Comparison of ENCODE assay signal across 8 cellular contexts in the genomic region with DNA sequence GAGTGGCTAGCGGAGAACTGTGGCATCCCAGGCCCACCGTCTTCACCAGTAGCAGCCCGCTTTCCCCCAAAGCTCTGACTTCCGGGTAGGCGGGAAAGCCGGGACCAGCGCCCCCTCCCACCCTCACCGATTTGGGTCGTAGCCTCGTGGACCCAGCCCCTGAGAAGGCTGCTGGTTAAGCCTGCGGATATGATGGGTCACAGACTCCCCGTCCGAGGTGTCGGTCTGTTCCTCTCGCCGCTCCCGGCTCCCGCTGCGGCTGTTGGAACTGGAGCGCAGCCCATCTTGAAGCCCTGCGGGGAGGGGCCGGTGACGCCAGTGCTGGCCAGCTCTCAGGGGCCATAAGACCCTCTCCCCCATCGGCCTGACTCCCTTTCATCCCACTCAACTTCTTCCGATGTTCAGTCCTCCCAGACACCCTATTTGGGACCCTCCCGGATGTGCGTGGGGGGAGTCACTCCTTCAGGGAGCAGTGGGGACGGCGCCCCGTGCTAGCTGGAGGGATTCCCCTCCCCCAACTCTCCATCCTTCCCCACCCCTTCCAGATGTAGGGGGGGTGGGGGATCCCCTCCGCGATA. TPM values are rescaled to one million over a fixed set of nuclear protein-coding genes. Genes with fewer than 3 reads are reported as not detected.
DNase-seq lines count a peak whose midpoint lies in the region; ATAC-seq and TF ChIP-seq lines count a peak whose summit lies in the region.

No MANE protein-coding gene starts in this region.

- no peak for TF ChIP-seq POLR2A in testis (IDR thresholded peaks at IDR 0.05)

- H3K9me3 ChIP-seq in SK-N-MC (ENCODE audit: low read depth, low read length) (no peaks in the 10 kb centered on the region), ectodermal cell (ENCODE audit: control insufficient read depth, low read length) (no peaks in the 10 kb centered on the region), lung (ENCODE audit: control insufficient read depth in 2 of 2, insufficient read depth in 1 of 2, low read length in 1 of 2) (no peaks in the 10 kb centered on the region), testis (no peaks in the 10 kb centered on the region)

- no peak for DNase-seq in AG04449 (ENCODE audit: low read depth, low spot score)
- no peak for DNase-seq in SK-N-MC (ENCODE audit: low read depth, low spot score)
- DNase-seq in lung (ENCODE audit: low spot score): peak; percentile 31
- peak; percentile 57 for DNase-seq in testis
- no peak for DNase-seq in HPDE6-E6E7 (ENCODE audit: extremely low spot score)

- H3K36me3 ChIP-seq in SK-N-MC (ENCODE audit: insufficient read depth, low read length): peaks cover 56% of the 10 kb centered on the region
- H3K36me3 ChIP-seq in ectodermal cell (ENCODE audit: control insufficient read depth, insufficient read depth, low read length): peaks cover 21% of the 10 kb centered on the region
- H3K36me3 ChIP-seq in lung (ENCODE audit: control insufficient read depth in 2 of 2, insufficient read depth in 2 of 2, low read length in 2 of 2): peaks cover 13 to 23% of the 10 kb centered on the region in 2 donors
- no peaks in the 10 kb centered on the region for H3K36me3 ChIP-seq in testis (ENCODE audit: low read depth, missing control alignments)

- intact Hi-C loops in testis (cut with DNase I; ENCODE audit: low total_unique reads): no loop called here

- H3K4me3 ChIP-seq in AG04449 (ENCODE audit: low read depth, low read length) (peak overlapping the region; percentile 100), SK-N-MC (peak overlapping the region; percentile 96), ectodermal cell (ENCODE audit: insufficient read depth, low read depth, low read length) (peak overlapping the region; percentile 76), lung (peak overlapping the region; percentile 95), testis (peak overlapping the region; percentile 92 to 97)

- POLR2A ChIA-PET in AG04449 (lab: Yijun Ruan, JAX): interaction anchor here (0.8 kb wide), 1 partner anchor 65 kb away, joined by 3 read pairs; no protein-coding TSS in a partner anchor

- H3K4me1 ChIP-seq in ectodermal cell (ENCODE audit: control insufficient read depth, insufficient read depth, low read length) (peaks cover 9% of the 10 kb centered on the region), lung (ENCODE audit: control insufficient read depth in 2 of 2, insufficient read depth in 2 of 2, low read length in 2 of 2) (peaks cover 0 to 5% of the 10 kb centered on the region in 2 donors), testis (peaks cover 16% of the 10 kb centered on the region)

- 0% methylated on average over 29 of the region's 32 CpGs for WGBS in ectodermal cell, 2 experiments
- WGBS in lung, 2 donors: 2% methylated on average over 32 of the region's 32 CpGs
- 1% methylated on average over 22 to 32 of the region's 32 CpGs for WGBS in testis, 2 donors

- no peak for TF ChIP-seq CTCF in AG04449 (IDR thresholded peaks at IDR 0.05; ENCODE audit: insufficient read depth, low read length, missing control alignments)
- no peak for TF ChIP-seq CTCF in lung (IDR thresholded peaks at IDR 0.05; ENCODE audit: control extremely low read depth, extremely low read depth)
- TF ChIP-seq CTCF in testis (IDR thresholded peaks at IDR 0.05): no peak

- no peaks in the 10 kb centered on the region for H3K27me3 ChIP-seq in ectodermal cell (ENCODE audit: control insufficient read depth, insufficient read depth, low read length, poor library complexity, severe bottlenecking)
- H3K27me3 ChIP-seq in lung (ENCODE audit: control insufficient read depth, insufficient read depth): no peaks in the 10 kb centered on the region
- no peaks in the 10 kb centered on the region for H3K27me3 ChIP-seq in testis

- H3K9ac ChIP-seq in SK-N-MC (ENCODE audit: insufficient read length): peak overlapping the region; percentile 91

- CTCF ChIA-PET in AG04449 (lab: Yijun Ruan, JAX): interaction anchor here (0.9 to 23.8 kb wide), 5 partner anchors 14 to 158 kb away, joined by 4 to 788 read pairs (median 12); no protein-coding TSS in a partner anchor

- H3K27ac ChIP-seq in SK-N-MC (peak overlapping the region; percentile 6; the same call in 1 of the 2 replicates), ectodermal cell (ENCODE audit: insufficient read depth, low read depth, low read length, poor library complexity, severe bottlenecking) (peak overlapping the region; percentile 98), lung (ENCODE audit: low read depth in 1 of 2, low read length in 1 of 2) (peak overlapping the region; percentile 93 to 100), testis (peak overlapping the region; percentile 96 to 99)

- ATAC-seq in GM19023 (IDR thresholded peaks at IDR 0.05; ENCODE audit: unreplicated experiment) (peak; percentile 7), lung (ENCODE audit: insufficient read depth, low FRiP score) (no peak), HG03469 (IDR thresholded peaks at IDR 0.05; ENCODE audit: unreplicated experiment) (no peak)

RNA-seq across cellular contexts. Expression of a gene that starts 0.8 kb away (rescaled TPM):
- polyA plus RNA-seq in ectodermal cell (2013, experiment 1 of 4): 72.7 TPM
- polyA plus RNA-seq in ectodermal cell (2013, experiment 2 of 4): 61.9 TPM
- polyA plus RNA-seq in ectodermal cell (2013, experiment 3 of 4): 43.5 TPM
- polyA plus RNA-seq in ectodermal cell (2013, experiment 4 of 4): 43.3 TPM
- total RNA-seq in lung: 10 to 100 TPM; 42.0 to 67.3 TPM
- polyA plus RNA-seq in lung: 10 to 100 TPM; 41.0 to 68.5 TPM
- total RNA-seq in testis: 10 to 100 TPM; 68.7 to 72.8 TPM
- polyA plus RNA-seq in testis (ENCODE audit: insufficient read depth, low read depth, low replicate concordance): 205 TPM

RNA-seq across cellular contexts. Expression of a gene that starts 1.6 kb away (rescaled TPM):
- polyA plus RNA-seq in ectodermal cell (2013, experiment 1 of 4): 32.9 TPM
- polyA plus RNA-seq in ectodermal cell (2013, experiment 2 of 4): 33.7 TPM
- polyA plus RNA-seq in ectodermal cell (2013, experiment 3 of 4): 28.4 TPM
- 33.3 TPM for polyA plus RNA-seq in ectodermal cell (2013, experiment 4 of 4)
- 10 to 100 TPM in 1 of 2 donors, 1 to 10 TPM in 1; 8.4 to 10.9 TPM for total RNA-seq in lung
- 10 to 100 TPM in 1 of 2 donors, 1 to 10 TPM in 1; 8.6 to 11.5 TPM for polyA plus RNA-seq in lung
- total RNA-seq in testis: 10 to 100 TPM; 11.2 to 22.9 TPM
- polyA plus RNA-seq in testis (ENCODE audit: insufficient read depth, low read depth, low replicate concordance): 11.0 TPM

RNA-seq across cellular contexts. Expression of a gene that starts 15.7 kb away (rescaled TPM):
- 123 TPM for polyA plus RNA-seq in ectodermal cell (2013, experiment 1 of 4)
- polyA plus RNA-seq in ectodermal cell (2013, experiment 2 of 4): 126 TPM
- 74.0 TPM for polyA plus RNA-seq in ectodermal cell (2013, experiment 3 of 4)
- 82.8 TPM for polyA plus RNA-seq in ectodermal cell (2013, experiment 4 of 4)
- total RNA-seq in lung (10 to 100 TPM; 28.8 to 55.4 TPM), testis (10 to 100 TPM; 63.2 to 67.1 TPM)
- polyA plus RNA-seq in lung (10 to 100 TPM; 25.8 to 43.5 TPM), testis (ENCODE audit: insufficient read depth, low read depth, low replicate concordance) (104 TPM)

Comparison
In these comparisons a context has a peak if more than half of its experiments do, and no peak if none do; other contexts are left out.
1. DNase-seq: peak in lung (single experiment) and testis (single experiment); none in AG04449 (single experiment), SK-N-MC (single experiment) and HPDE6-E6E7 (single experiment).
2. H3K27ac ChIP-seq: peak in every context shown above with its lines; median percentile 98 in ectodermal cell; 98 in testis; 96 in lung; 6 in SK-N-MC.
3. Peak in every context shown above with its lines, with median percentiles within 50 percentile points of each other: H3K4me3 ChIP-seq.